Comparison of ENCODE assay signal across 17 cellular contexts in the genomic region with DNA sequence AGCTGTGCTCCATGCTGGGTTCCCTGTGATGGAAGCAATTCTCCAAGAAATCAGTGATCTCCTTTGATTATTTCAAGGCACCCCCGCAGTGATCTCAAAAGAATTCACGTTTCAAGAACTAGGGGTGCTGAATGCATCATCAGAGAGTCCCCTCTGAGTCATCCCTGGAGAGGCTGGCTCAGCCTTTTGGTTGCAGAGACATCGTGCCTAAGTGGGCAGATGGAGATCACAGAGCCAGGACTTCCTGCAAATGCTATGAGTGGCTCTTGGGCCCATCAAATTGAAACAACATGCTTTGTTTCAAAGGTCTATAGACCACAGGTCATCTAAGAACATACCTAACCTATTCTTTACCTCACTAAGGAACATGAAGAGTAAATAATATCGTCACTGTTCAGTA. TPM values are rescaled to one million over a fixed set of nuclear protein-coding genes. Genes with fewer than 3 reads are reported as not detected.
DNase-seq lines count a peak whose midpoint lies in the region; ATAC-seq and TF ChIP-seq lines count a peak whose summit lies in the region.
"Had no signal": no experiment of that assay in that cellular context is flagged by ENCODE, and none has a peak within 500 bp of the region (broad histone marks: within the 10 kb centered on the region; RNA-seq: fewer than 3 reads in every experiment).

No MANE protein-coding gene starts in this region.

- H3K9me3 ChIP-seq in T-helper 17 cell (ENCODE audit: control insufficient read depth, low read length, poor library complexity, severe bottlenecking): no peaks in the 10 kb centered on the region
- H3K9me3 ChIP-seq: spleen had no signal

- TF ChIP-seq CTCF in dorsolateral prefrontal cortex (IDR thresholded peaks at IDR 0.05 in 54 of 56, conservative IDR thresholded peaks at IDR 0.05 in 2 of 56; ENCODE audit: low read depth in 1 of 56, partially characterized antibody in 56 of 56): no peak
- TF ChIP-seq CTCF in lower leg skin (IDR thresholded peaks at IDR 0.05): no peak

- no peak overlapping the region for H3K27ac Mint-ChIP-seq in T-helper 17 cell

- H3K27me3 Mint-ChIP-seq in T-helper 17 cell: peaks cover 61% of the 10 kb centered on the region

- H3K4me1 Mint-ChIP-seq in T-helper 17 cell: no peaks in the 10 kb centered on the region

- no peak overlapping the region for H3K4me3 ChIP-seq in dorsolateral prefrontal cortex
- no peak overlapping the region for H3K4me3 ChIP-seq in lower leg skin (ENCODE audit: low read depth, poor library complexity, severe bottlenecking)
- H3K4me3 ChIP-seq: spleen had no signal

- H3K36me3 Mint-ChIP-seq in T-helper 17 cell (ENCODE audit: low read depth): no peaks in the 10 kb centered on the region

- intact Hi-C loops in dorsolateral prefrontal cortex (cut with DNase I) (no loop called here), lower leg skin (cut with DNase I; ENCODE audit: low total_unique reads) (no loop called here)

- peaks cover 0 to 5% (median 0%) of the 10 kb centered on the region in 45 donors for H3K27me3 ChIP-seq in dorsolateral prefrontal cortex

- 64 to 71% methylated on average over 4 of the region's 4 CpGs for WGBS in lower leg skin, 2 donors

- TF ChIP-seq POLR2A in lower leg skin (IDR thresholded peaks at IDR 0.05): no peak

- ATAC-seq in HG03196 (IDR thresholded peaks at IDR 0.05; ENCODE audit: unreplicated experiment): peak; percentile 47
- no peak for ATAC-seq in T-helper 17 cell
- ATAC-seq in HG02588 (IDR thresholded peaks at IDR 0.05; ENCODE audit: unreplicated experiment): no peak
- ATAC-seq: Right ventricle myocardium inferior had no signal

- H3K4me3 Mint-ChIP-seq in T-helper 17 cell: no peak overlapping the region

- peak; percentile 34 for DNase-seq in stimulated activated CD4-positive, alpha-beta T cell treated with anti-CD3 and anti-CD28 coated beads, Interleukin-15, amount 100 ng/mL, for 24 hours
- DNase-seq in stimulated activated CD4-positive, alpha-beta T cell treated with anti-CD3 and anti-CD28 coated beads, Interleukin-4, amount 100 ng/mL, for 1 hour: no peak
- no peak for DNase-seq in dorsolateral prefrontal cortex
- DNase-seq in lower leg skin (ENCODE audit: low spot score in 2 of 2): no peak
- no peak for DNase-seq in T-helper 17 cell
- DNase-seq in NCI-H146 treated with DMSO at 0.1 percent for 48 hours (lab: John Stamatoyannopoulos, UW; ENCODE audit: unreplicated experiment): no peak
- DNase-seq: AML-193, anterior cingulate cortex, dermis blood vessel endothelial cell, Kasumi-1, NCI-H1694 treated with DMSO at 0.1 percent for 48 hours, NCI-H69, occipital lobe had no signal

- peak overlapping the region in 57 of 59 donors; percentile 78 to 100 (median 96) for H3K27ac ChIP-seq in dorsolateral prefrontal cortex
- H3K27ac ChIP-seq: spleen had no signal

RNA-seq across cellular contexts. Expression of a gene that starts 41.5 kb away (rescaled TPM):
- total RNA-seq in dorsolateral prefrontal cortex: 100 to 1,000 TPM in 89 of 120 experiments, 10 to 100 TPM in 31; 60.2 to 156 (median 112) TPM
- total RNA-seq in lower leg skin: 100 to 1,000 TPM in 2 of 4 donors, 10 to 100 TPM in 2; 83.6 to 116 (median 105) TPM
- total RNA-seq in T-helper 17 cell: 10 to 100 TPM; 22.8 to 25.6 TPM
